22 cellular contexts compared by ENCODE assay signal in genomic region chr3:13173186-13173585, GRCh38.
"Had no signal": no experiment of that assay in that cellular context is flagged by ENCODE, and none has a peak within 500 bp of the region (broad histone marks: within the 10 kb centered on the region; RNA-seq: fewer than 3 reads in every experiment).

No MANE protein-coding gene starts in this region.

- H3K27ac ChIP-seq: brain microvascular endothelial cell, cardiac muscle cell, Peyer's patch, RWPE1, SJSA1 had no signal

- DNase-seq: activated CD4-positive, alpha-beta T cell treated with anti-CD3 and anti-CD28 coated beads for 4 hours; activated CD8-positive, alpha-beta memory T cell treated with anti-CD3 and anti-CD28 coated beads, Interleukin-2, amount 50 U/mL, for 4 hours; activated CD8-positive, alpha-beta T cell treated with anti-CD3 and anti-CD28 coated beads for 36 hours; activated gamma-delta T cell treated with Interleukin-2 at 50 U/mL for 16 hours; activated naive CD4-positive, alpha-beta T cell treated with anti-CD3 and anti-CD28 coated beads, Interleukin-2, amount 10 ng/mL, durations not matched to agents 7 days and 5 days; activated naive CD8-positive, alpha-beta T cell treated with anti-CD3 and anti-CD28 coated beads for 36 hours; activated T-cell treated with anti-CD3 and anti-CD28 coated beads, Interleukin-2, amount 50 U/mL, for 72 hours; brain microvascular endothelial cell; Karpas-422; MM.1S; NCI-H1105; NCI-H1436; NCI-H1694 treated with DMSO at 0.1 percent for 48 hours; NCI-H2029 treated with DMSO at 0.1 percent for 48 hours; NCI-H345; NCI-H510A treated with DMSO at 0.1 percent for 48 hours; NCI-H69; SHP77 had no signal

- H3K4me3 ChIP-seq: cardiac muscle cell, Peyer's patch, SJSA1 had no signal

- H3K36me3 ChIP-seq: brain microvascular endothelial cell, cardiac muscle cell, Peyer's patch, SJSA1 had no signal

- H3K9me3 ChIP-seq: Peyer's patch, SJSA1 had no signal

- H3K4me1 ChIP-seq: Peyer's patch, SJSA1 had no signal

- H3K27me3 ChIP-seq: brain microvascular endothelial cell, cardiac muscle cell, Peyer's patch, SJSA1 had no signal
